In genomic region chr11:10322401-10322800, GRCh38 we compare ENCODE assay signal across 2 cellular contexts.
TF ChIP-seq lines count a peak whose summit lies in the region.

No MANE protein-coding gene starts in this region.

TF ChIP-seq in SK-N-SH, 30 proteins besides CTCF, POLR2A, EP300 and RAD21 (continued from another document):
- TF ChIP-seq IRF3 (IDR thresholded peaks at IDR 0.05; ENCODE audit: low read depth, low read length) (no peak), POLR2AphosphoS5 (IDR thresholded peaks at IDR 0.05; ENCODE audit: low read depth, low read length) (no peak)

TF ChIP-seq in SK-N-SH treated with all-trans-retinoic acid at 6 μM for 48 hours, 23 proteins besides CTCF, POLR2A, EP300 and RAD21 (continued from another document):
- TF ChIP-seq POU6F1 (CRISPR knock-in tag; IDR thresholded peaks at IDR 0.05; ENCODE audit: borderline replicate concordance, low read depth) (no peak), ZFP3 (CRISPR knock-in tag; IDR thresholded peaks at IDR 0.05) (no peak)
